ENCODE assay signal across 8 cellular contexts in genomic region chr20:16801919-16802651, GRCh38. TPM values are rescaled to one million over a fixed set of nuclear protein-coding genes. Genes with fewer than 3 reads are reported as not detected.
DNase-seq lines count a peak whose midpoint lies in the region; ATAC-seq and TF ChIP-seq lines count a peak whose summit lies in the region.

No MANE protein-coding gene starts in this region.

- H3K4me3 ChIP-seq in cardiac muscle cell (no peak overlapping the region), stomach (no peak overlapping the region)

- TF ChIP-seq POLR2A in stomach (IDR thresholded peaks at IDR 0.05) = no peak

- intact Hi-C loops in cardiac septum (cut with DNase I) (no loop called here), stomach (cut with DNase I; ENCODE audit: low total_unique reads) (loop anchor here (5.0 kb wide), 1 partner anchor 630 kb away; no protein-coding TSS in a partner anchor)

- no peak for TF ChIP-seq EP300 in stomach (IDR thresholded peaks at IDR 0.05)

- H3K4me1 ChIP-seq in cardiac muscle cell (ENCODE audit: low read depth) (peaks cover 6% of the 10 kb centered on the region), stomach (no peaks in the 10 kb centered on the region)

- H3K36me3 ChIP-seq in cardiac muscle cell = no peaks in the 10 kb centered on the region
- H3K36me3 ChIP-seq in stomach = no peaks in the 10 kb centered on the region

- 34 to 40% (median 38%) methylated on average over 15 of the region's 15 CpGs for WGBS in stomach, 5 donors

- peak; percentile 67 for ATAC-seq in HG03139 (IDR thresholded peaks at IDR 0.05; ENCODE audit: unreplicated experiment)

- H3K27ac ChIP-seq in cardiac muscle cell = no peak overlapping the region
- no peak overlapping the region for H3K27ac ChIP-seq in stomach

- TF ChIP-seq CTCF in cardiac muscle cell (IDR thresholded peaks at IDR 0.05; ENCODE audit: low read depth, low read length) (peak; percentile 83), stomach (IDR thresholded peaks at IDR 0.05) (peak in 5 of 7 experiments; percentile 55 to 87 (median 73))

- H3K9me3 ChIP-seq in cardiac muscle cell (ENCODE audit: low read depth) (no peaks in the 10 kb centered on the region), stomach (no peaks in the 10 kb centered on the region)

- DNase-seq in cardiac muscle cell (ENCODE audit: low read depth in 1 of 2, low spot score in 1 of 2) = peak; percentile 63 to 71
- no peak for DNase-seq in cardiac septum (ENCODE audit: low spot score)
- DNase-seq in NCI-H446 (lab: John Stamatoyannopoulos, UW) = peak; percentile 58 to 82
- peak; percentile 56 for DNase-seq in activated CD4-positive, alpha-beta T cell treated with anti-CD3 and anti-CD28 coated beads, Interleukin-2, amount 50 U/mL, for 1 hour
- DNase-seq in effector CD8-positive, alpha-beta T cell (lab: John Stamatoyannopoulos, UW) = peak; percentile 9
- peak; percentile 43 for DNase-seq in midbrain (lab: John Stamatoyannopoulos, UW)
- DNase-seq in stomach = peak; percentile 68

- no peaks in the 10 kb centered on the region for H3K27me3 ChIP-seq in cardiac muscle cell
- peaks cover 0 to 76% (median 13%) of the 10 kb centered on the region in 3 donors for H3K27me3 ChIP-seq in stomach

RNA-seq across cellular contexts. Expression of gene OTOR, which starts 53.9 kb away (rescaled TPM):
- not detected in 2 replicates for total RNA-seq in cardiac muscle cell
- polyA plus RNA-seq in cardiac muscle cell = not detected in 2 replicates
- total RNA-seq in cardiac septum = not detected
- total RNA-seq in stomach = not detected
- not detected for polyA plus RNA-seq in stomach
